ENCODE assay signal across 23 cellular contexts in the genomic region with DNA sequence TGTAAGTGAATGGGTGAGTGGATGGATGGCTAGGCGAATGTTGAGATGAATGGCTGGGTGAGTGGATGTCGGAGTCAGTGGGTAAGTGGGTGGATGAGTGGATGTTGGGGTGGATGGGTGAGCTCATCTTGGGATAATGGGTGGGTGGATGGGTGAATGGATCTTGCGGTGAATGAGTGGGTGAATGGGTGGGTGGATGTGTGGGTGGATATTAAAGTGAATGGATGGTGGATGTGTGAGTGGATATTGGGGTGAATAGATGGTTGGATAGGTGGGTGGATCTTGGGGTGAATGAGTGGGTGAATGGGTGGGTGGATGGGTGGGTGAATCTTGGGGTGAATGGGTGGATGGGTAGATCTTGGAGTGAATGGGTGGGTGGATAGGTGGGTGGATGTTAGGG. TPM values are rescaled to one million over a fixed set of nuclear protein-coding genes. Genes with fewer than 3 reads are reported as not detected.
A peak's percentile ranks its signal among the peaks of the same experiment; 100 is the strongest.
DNase-seq lines count a peak whose midpoint lies in the region; ATAC-seq, FAIRE-seq and TF ChIP-seq lines count a peak whose summit lies in the region.
"Had no signal": no experiment of that assay in that cellular context is flagged by ENCODE, and none has a peak within 500 bp of the region (broad histone marks: within the 10 kb centered on the region; RNA-seq: fewer than 3 reads in every experiment).

No MANE protein-coding gene starts in this region.

- H3K9me1 ChIP-seq in K562 (ENCODE audit: control insufficient read depth, insufficient read depth, low read length) = no peaks in the 10 kb centered on the region

- no peak overlapping the region for H2AFZ ChIP-seq in HepG2 (ENCODE audit: low read length)
- H2AFZ ChIP-seq in K562 (ENCODE audit: low read depth, low read length) = no peak overlapping the region

- H3K27me3 ChIP-seq in HepG2 (ENCODE audit: control insufficient read depth in 1 of 2, insufficient read depth in 2 of 2, low read length in 2 of 2) (peaks cover 3 to 16% of the 10 kb centered on the region in 2 experiments; a peak in 4 of 5 replicates), right lobe of liver (no peaks in the 10 kb centered on the region), K562 (ENCODE audit: control insufficient read depth in 2 of 2, insufficient read depth in 2 of 2, low read length in 2 of 2) (peaks cover 0 to 43% of the 10 kb centered on the region in 2 experiments; a peak in 2 of 5 replicates), esophagus muscularis mucosa (peaks cover 0 to 3% (median 0%) of the 10 kb centered on the region in 4 donors)
- H3K27me3 ChIP-seq: BLaER1 had no signal

- TF ChIP-seq RAD21 in HepG2 (CRISPR knock-in tag; IDR thresholded peaks at IDR 0.05) (no peak), K562 (CRISPR knock-in tag; conservative IDR thresholded peaks at IDR 0.05 in 1 of 2, IDR thresholded peaks at IDR 0.05 in 1 of 2) (no peak)

- TF ChIP-seq EP300 in HepG2 (IDR thresholded peaks at IDR 0.05; ENCODE audit: low read depth in 2 of 2, low read length in 2 of 2) (no peak), HepG2 (CRISPR knock-in tag; IDR thresholded peaks at IDR 0.05; ENCODE audit: borderline replicate concordance) (no peak), K562 (IDR thresholded peaks at IDR 0.05; ENCODE audit: low read length) (no peak), esophagus muscularis mucosa (IDR thresholded peaks at IDR 0.05) (no peak)

- intact Hi-C loops in HepG2 (cut with micrococcal nuclease; ENCODE audit: unreplicated experiment) = no loop called here
- intact Hi-C loops in right lobe of liver (cut with DNase I) = no loop called here
- intact Hi-C loops in K562 (cut with micrococcal nuclease) = no loop called here
- intact Hi-C loops in posterior vena cava (cut with DNase I) = loop anchor here in 1 of 2 donors (1.0 kb wide), 1 partner anchor 16 kb away; no protein-coding TSS in a partner anchor
- intact Hi-C loops in esophagus muscularis mucosa (cut with DNase I) = no loop called here

- H4K20me1 ChIP-seq in HepG2 (ENCODE audit: insufficient read depth, low read length) (no peaks in the 10 kb centered on the region), K562 (replicated peaks; ENCODE audit: control insufficient read depth, insufficient read depth, low read length) (peaks cover 3% of the 10 kb centered on the region; the same call in 1 of the 2 replicates)
- H4K20me1 ChIP-seq: BLaER1 had no signal

- H3K36me3 ChIP-seq in HepG2 (replicated peaks in 1 of 2; ENCODE audit: control insufficient read depth in 1 of 2, insufficient read depth in 2 of 2, low read length in 2 of 2) (no peaks in the 10 kb centered on the region), right lobe of liver (no peaks in the 10 kb centered on the region), K562 (ENCODE audit: control insufficient read depth, insufficient read depth, low read length) (no peaks in the 10 kb centered on the region), esophagus muscularis mucosa (peaks cover 0 to 3% (median 0%) of the 10 kb centered on the region in 4 donors)
- H3K36me3 ChIP-seq: BLaER1 had no signal

- ATAC-seq in HepG2 = no peak
- ATAC-seq in right lobe of liver = no peak
- ATAC-seq in K562 = no peak
- ATAC-seq: CD8-positive, alpha-beta T cell had no signal

- CTCF ChIA-PET in HepG2 (lab: Yijun Ruan, JAX; ENCODE audit: low intra/inter-chr PET ratio, low total read pairs) (no interaction called here), K562 (lab: Yijun Ruan, JAX; ENCODE audit: low intra/inter-chr PET ratio) (no interaction called here)

- H3K9me3 Mint-ChIP-seq in immature natural killer cell = peaks cover 0 to 1% (median 0%) of the 10 kb centered on the region in 6 donors
- H3K9me3 Mint-ChIP-seq: CD8-positive, alpha-beta T cell had no signal

- peaks cover 0 to 3% (median 0%) of the 10 kb centered on the region in 3 donors for H3K27me3 Mint-ChIP-seq in immature natural killer cell (ENCODE audit: low read depth in 3 of 3)
- H3K27me3 Mint-ChIP-seq: CD4-positive, CD25-positive, alpha-beta regulatory T cell had no signal

- 31% methylated on average over 3 of the region's 3 CpGs for WGBS in HepG2 (ENCODE audit: low lambda C conversion rate)
- WGBS in right lobe of liver (ENCODE audit: insufficient coverage, low coverage, low lambda C conversion rate, missing lambda C conversion rate) = 95% methylated on average over 3 of the region's 3 CpGs
- 6% methylated on average over 3 of the region's 3 CpGs for WGBS in K562 (ENCODE audit: insufficient coverage, low coverage, missing lambda C conversion rate)
- WGBS in esophagus muscularis mucosa = 93% methylated on average over 3 of the region's 3 CpGs

- H3K4me2 ChIP-seq in HepG2 (ENCODE audit: low read depth, low read length) = no peak overlapping the region
- H3K4me2 ChIP-seq in K562 (ENCODE audit: insufficient read depth, low read length) = no peak overlapping the region
- H3K4me2 ChIP-seq: BLaER1 had no signal

- H3K27ac Mint-ChIP-seq in immature natural killer cell = peak overlapping the region in 5 of 6 donors; percentile 38 to 92 (median 80)
- H3K27ac Mint-ChIP-seq: B cell; CD8-positive, alpha-beta T cell had no signal

- DNase-seq in HepG2 (ENCODE audit: low spot score) = no peak
- no peak for DNase-seq in right lobe of liver
- DNase-seq in K562 (ENCODE audit: extremely low read depth in 1 of 4, low spot score in 3 of 4) = no peak
- DNase-seq in immature natural killer cell = no peak
- peak; percentile 35 for DNase-seq in posterior vena cava (ENCODE audit: low spot score)
- DNase-seq in esophagus muscularis mucosa (ENCODE audit: extremely low spot score) = no peak
- DNase-seq in activated CD8-positive, alpha-beta memory T cell treated with anti-CD3 and anti-CD28 coated beads for 24 hours = no peak
- DNase-seq in mesenteric fat pad (ENCODE audit: low spot score) = no peak
- DNase-seq: Caco-2; CD4-positive, CD25-positive, alpha-beta regulatory T cell; CD8-positive, alpha-beta T cell; DMS153; DND-41; GOT3; H7; HCEC 1CT had no signal

- H3K4me3 ChIP-seq in HepG2 (replicated peaks in 1 of 3; ENCODE audit: insufficient read depth in 1 of 3, low read depth in 2 of 3, low read length in 3 of 3) = no peak overlapping the region
- no peak overlapping the region for H3K4me3 ChIP-seq in right lobe of liver
- H3K4me3 ChIP-seq in K562 = no peak overlapping the region
- no peak overlapping the region for H3K4me3 ChIP-seq in esophagus muscularis mucosa
- H3K4me3 ChIP-seq: BLaER1 had no signal

- FAIRE-seq in HepG2 (lab: Jason Lieb, UNC) = no peak
- FAIRE-seq in K562 (lab: Jason Lieb, UNC) = no peak
- FAIRE-seq: A204.1, G401.6, GM12892 had no signal

- H3K79me2 ChIP-seq in HepG2 (ENCODE audit: insufficient read depth, low read length) (no peaks in the 10 kb centered on the region), K562 (ENCODE audit: control insufficient read depth, insufficient read depth, low read length) (no peaks in the 10 kb centered on the region)

- H3K9ac ChIP-seq in HepG2 (ENCODE audit: insufficient read depth, low read depth, low read length) (no peak overlapping the region), K562 (ENCODE audit: insufficient read depth in 1 of 2, low read depth in 2 of 2, low read length in 2 of 2) (no peak overlapping the region)
- H3K9ac ChIP-seq: BLaER1 had no signal

- peaks cover 60 to 88% of the 10 kb centered on the region in 2 donors for H3K4me1 Mint-ChIP-seq in immature natural killer cell

- TF ChIP-seq CTCF in HepG2 (CRISPR knock-in tag; IDR thresholded peaks at IDR 0.05) (no peak), right lobe of liver (IDR thresholded peaks at IDR 0.05) (no peak), K562 (IDR thresholded peaks at IDR 0.05 in 2 of 3, conservative IDR thresholded peaks at IDR 0.05 in 1 of 3; ENCODE audit: insufficient read depth in 2 of 3, low read depth in 1 of 3, low read length in 3 of 3) (no peak), esophagus muscularis mucosa (IDR thresholded peaks at IDR 0.05) (no peak)

- TF ChIP-seq POLR2A in HepG2 (IDR thresholded peaks at IDR 0.05; ENCODE audit: insufficient read depth in 1 of 2, low read depth in 2 of 2, low read length in 2 of 2) (no peak), right lobe of liver (IDR thresholded peaks at IDR 0.05) (no peak), K562 (conservative IDR thresholded peaks at IDR 0.05) (no peak), esophagus muscularis mucosa (IDR thresholded peaks at IDR 0.05; ENCODE audit: low read depth) (no peak)

- H3K36me3 Mint-ChIP-seq in immature natural killer cell = peaks cover 29 to 43% (median 35%) of the 10 kb centered on the region in 3 donors
- H3K36me3 Mint-ChIP-seq: CD8-positive, alpha-beta T cell had no signal

- BruUV-seq in HepG2 (replicated peaks; lab: Mats Ljungman, UMichigan) (no TSS peak), K562 (replicated peaks; lab: Mats Ljungman, UMichigan) (no TSS peak)

- no peak overlapping the region for H3K4me3 Mint-ChIP-seq in immature natural killer cell
- H3K4me3 Mint-ChIP-seq: B cell; CD4-positive, CD25-positive, alpha-beta regulatory T cell; CD8-positive, alpha-beta T cell had no signal

- POLR2A ChIA-PET in HepG2 (lab: Yijun Ruan, JAX) (no interaction called here), K562 (lab: Yijun Ruan, JAX) (interaction anchor here (0.6 kb wide), 3 partner anchors 16 to 924 kb away, joined by 3 to 4 read pairs (median 3); no protein-coding TSS in a partner anchor)

- no peak overlapping the region for H3K27ac ChIP-seq in HepG2 (ENCODE audit: extremely low read length, insufficient read depth, low read length)
- H3K27ac ChIP-seq in right lobe of liver = no peak overlapping the region
- H3K27ac ChIP-seq in K562 (ENCODE audit: extremely low read depth, low read depth, low read length) = no peak overlapping the region
- no peak overlapping the region for H3K27ac ChIP-seq in esophagus muscularis mucosa (replicated peaks in 1 of 4)
- H3K27ac ChIP-seq: 22Rv1, BLaER1, C4-2B had no signal

- H3K9me3 ChIP-seq in HepG2 (ENCODE audit: low read length) (no peaks in the 10 kb centered on the region), right lobe of liver (no peaks in the 10 kb centered on the region), K562 (replicated peaks; ENCODE audit: control insufficient read depth, insufficient read depth, low read depth, low read length) (no peaks in the 10 kb centered on the region), esophagus muscularis mucosa (no peaks in the 10 kb centered on the region)
- H3K9me3 ChIP-seq: BLaER1, Caco-2 had no signal

- in situ Hi-C loops in HepG2 (cut with HindIII; ENCODE audit: extremely low pct_ligation_motif_present, low pct_unique_long_range_greater_than_20kb) (no loop called here), K562 (cut with MboI) (no loop called here)

- H3K4me1 ChIP-seq in HepG2 (ENCODE audit: insufficient read depth, low read length) (no peaks in the 10 kb centered on the region), right lobe of liver (no peaks in the 10 kb centered on the region), K562 (replicated peaks in 1 of 2; ENCODE audit: control insufficient read depth in 2 of 2, insufficient read depth in 2 of 2, low read length in 2 of 2) (no peaks in the 10 kb centered on the region), esophagus muscularis mucosa (peaks cover 3 to 22% (median 15%) of the 10 kb centered on the region in 4 donors)
- H3K4me1 ChIP-seq: Caco-2 had no signal

RNA-seq across cellular contexts. Expression of gene CMKLR1, which starts 51.9 kb away (rescaled TPM):
- total RNA-seq in HepG2 (2016; rRNA removed; fragmentation: Illumina TruSeq; extraction: Trizol) (not detected in 2 replicates), right lobe of liver (1 to 10 TPM; 1.5 to 8.2 (median 4.2) TPM), K562 (2014; rRNA removed) (0.16 and 0.32 TPM in 2 replicates), K562 (2014; rRNA removed; fragmentation: Illumina TruSeq; extraction: Trizol) (0.11 and 0.29 TPM in 2 replicates), K562 (2015; rRNA removed; fragmentation: Illumina TruSeq; extraction: Trizol) (0.15 and 0.33 TPM in 2 replicates), K562 (2021) (0.20 and 0.29 TPM in 2 replicates), posterior vena cava (10 to 100 TPM; 44.6 to 53.4 TPM), esophagus muscularis mucosa (10 to 100 TPM; 10.2 to 14.5 (median 12.6) TPM), mesenteric fat pad (26.0 TPM)
- not detected in 2 replicates for total RNA-seq in HepG2 (2016; cell fraction: cytosol; rRNA removed; fragmentation: Illumina TruSeq; extraction: Trizol; ENCODE audit: low read depth)
- total RNA-seq in HepG2 (2016; cell fraction: insoluble cytoplasmic fraction; rRNA removed; fragmentation: Illumina TruSeq; extraction: Trizol) = not detected in 2 replicates
- total RNA-seq in HepG2 (2016; cell fraction: membrane; rRNA removed; fragmentation: Illumina TruSeq; extraction: Trizol) = not detected in 2 replicates
- not detected in 2 replicates for total RNA-seq in HepG2 (2016; cell fraction: nucleus; rRNA removed; fragmentation: Illumina TruSeq; extraction: Trizol)
- polyA plus RNA-seq in HepG2 (2011; rRNA removed) (not detected in 2 replicates), K562 (2011; rRNA removed) (0.30 and 1.4 TPM in 2 replicates), K562 (2014; fragmentation: Illumina TruSeq; extraction: Trizol) (0.33 and 0.67 TPM in 2 replicates), K562 (2014; fragmentation: Nextera tagmentation; extraction: Ambion mirVana) (under 1 TPM; 0.11 to 0.13 TPM), K562 (2014; rRNA removed) (0.12 and 0.36 TPM in 2 replicates), immature natural killer cell (10 to 100 TPM; 32.5 to 83.7 (median 49.6) TPM)
- 0.03 TPM in 1 of 2 replicates, not detected in the other for polyA plus RNA-seq in HepG2 (2011; cell fraction: cytosol; rRNA removed)
- polyA plus RNA-seq in HepG2 (2011; cell fraction: nucleus; rRNA removed) = not detected in 2 replicates
- not detected in 2 replicates for polyA plus RNA-seq in HepG2 (2012)
- not detected in 2 replicates for polyA plus RNA-seq in HepG2 (2016; cell fraction: cytosol; fragmentation: Illumina TruSeq; extraction: Trizol; ENCODE audit: low read depth)
- polyA plus RNA-seq in HepG2 (2016; cell fraction: insoluble cytoplasmic fraction; fragmentation: Illumina TruSeq; extraction: Trizol; ENCODE audit: low read depth) = not detected in 2 replicates
- not detected in 2 replicates for polyA plus RNA-seq in HepG2 (2016; cell fraction: membrane; fragmentation: Illumina TruSeq; extraction: Trizol; ENCODE audit: low read depth)
- not detected in 2 replicates for polyA plus RNA-seq in HepG2 (2016; cell fraction: nucleus; fragmentation: Illumina TruSeq; extraction: Trizol; ENCODE audit: insufficient read depth, low read depth)
- not detected in 2 replicates for polyA minus RNA-seq in HepG2 (2011; rRNA and poly(A)+ RNA removed; ENCODE audit: low replicate concordance)
- polyA minus RNA-seq in HepG2 (2011; cell fraction: cytosol; rRNA and poly(A)+ RNA removed) = not detected in 2 replicates
- not detected in 2 replicates for polyA minus RNA-seq in HepG2 (2011; cell fraction: nucleus; rRNA and poly(A)+ RNA removed)
- total RNA-seq in K562 (2011; cell fraction: chromatin; rRNA removed; ENCODE audit: low replicate concordance) = 3.0 and 7.0 TPM in 2 replicates
- total RNA-seq in K562 (2011; cell fraction: nucleolus; rRNA removed) = 3.2 and 3.4 TPM in 2 replicates
- 3.7 and 4.0 TPM in 2 replicates for total RNA-seq in K562 (2011; cell fraction: nucleoplasm; rRNA removed)
- polyA plus RNA-seq in K562 (2011; cell fraction: cytosol; rRNA removed) = 0.28 and 1.0 TPM in 2 replicates
- 0.41 and 1.3 TPM in 2 replicates for polyA plus RNA-seq in K562 (2011; cell fraction: nucleus; rRNA removed)
- 0.11 and 0.25 TPM in 2 replicates for polyA plus RNA-seq in K562 (2012)
- polyA minus RNA-seq in K562 (2011; rRNA and poly(A)+ RNA removed) = 0.42 and 2.6 TPM in 2 replicates
- polyA minus RNA-seq in K562 (2011; cell fraction: cytosol; rRNA and poly(A)+ RNA removed) = 1.2 TPM in 1 of 2 replicates, not detected in the other
- polyA minus RNA-seq in K562 (2011; cell fraction: nucleus; rRNA and poly(A)+ RNA removed) = 0.22 and 1.1 TPM in 2 replicates
- total RNA-seq: Caco-2; CD8-positive, alpha-beta T cell had no signal

Comparison
In these comparisons a context has a peak if more than half of its experiments do, and no peak if none do; other contexts are left out.
1. Of the 241 proteins assayed by ChIP-seq in both HepG2 and K562: peak only in HepG2: RAD51; only in K562: HBP1; in both: none; in neither: 239.